In genomic region chr11:20754957-20755356, GRCh38 we compare ENCODE assay signal across 15 cellular contexts.
DNase-seq lines count a peak whose midpoint lies in the region; ATAC-seq and TF ChIP-seq lines count a peak whose summit lies in the region.
"Had no signal": no experiment of that assay in that cellular context is flagged by ENCODE, and none has a peak within 500 bp of the region (broad histone marks: within the 10 kb centered on the region; RNA-seq: fewer than 3 reads in every experiment).

No MANE protein-coding gene starts in this region.

- no peaks in the 10 kb centered on the region for H3K36me3 ChIP-seq in HCT116 (ENCODE audit: control insufficient read depth in 1 of 2, insufficient read depth in 2 of 2, low read length in 2 of 2)
- H3K36me3 ChIP-seq: ascending aorta, heart right ventricle, right atrium auricular region, tibial nerve had no signal

- POLR2A ChIA-PET in HCT116 (lab: Charles Lee): no interaction called here
- POLR2A ChIA-PET in CD4-positive, alpha-beta T cell (lab: Charles Lee): no interaction called here

- H3K9me3 Mint-ChIP-seq in CD4-positive, alpha-beta T cell: no peaks in the 10 kb centered on the region

- ATAC-seq in HCT116: peak; percentile 38; the same call in 1 of the 2 replicates
- no peak for ATAC-seq in CD4-positive, alpha-beta T cell (ENCODE audit: poor library complexity)
- ATAC-seq: heart right ventricle, mucosa of descending colon had no signal

- CTCF ChIA-PET in HCT116 (lab: Charles Lee): no interaction called here
- CTCF ChIA-PET in CD4-positive, alpha-beta T cell (lab: Charles Lee): no interaction called here

- intact Hi-C loops in HCT116 (cut with micrococcal nuclease): no loop called here
- intact Hi-C loops in CD4-positive, alpha-beta T cell (cut with DNase I, micrococcal nuclease): no loop called here

- H3K9me3 ChIP-seq in HCT116 (ENCODE audit: control insufficient read depth in 1 of 2, insufficient read depth in 1 of 2, low read depth in 1 of 2, low read length in 2 of 2): no peaks in the 10 kb centered on the region
- H3K9me3 ChIP-seq in CD4-positive, alpha-beta T cell (ENCODE audit: control insufficient read depth, low read length): no peaks in the 10 kb centered on the region
- H3K9me3 ChIP-seq: A549, ascending aorta, mucosa of descending colon, right atrium auricular region, tibial nerve had no signal

- H3K4me3 Mint-ChIP-seq in CD4-positive, alpha-beta T cell: no peak overlapping the region

- H4K20me1 ChIP-seq in HCT116 (ENCODE audit: insufficient read depth): no peaks in the 10 kb centered on the region

- no peaks in the 10 kb centered on the region for H3K4me1 ChIP-seq in HCT116 (ENCODE audit: control insufficient read depth in 1 of 2, insufficient read depth in 2 of 2, low read length in 2 of 2)
- H3K4me1 ChIP-seq: A549, ascending aorta, heart right ventricle, right atrium auricular region, tibial nerve had no signal

- DNase-seq in NCI-H2081 (lab: John Stamatoyannopoulos, UW) (peak; percentile 19 to 54), NCI-H2081 treated with DMSO at 0.1 percent for 48 hours (lab: John Stamatoyannopoulos, UW) (no peak), HCT116 (ENCODE audit: low read depth, low spot score) (no peak), NCI-H774 (lab: John Stamatoyannopoulos, UW) (peak; percentile 24), iris pigment epithelial cell (ENCODE audit: low read depth) (peak; percentile 0), anterior cingulate cortex (lab: John Stamatoyannopoulos, UW) (no peak)
- DNase-seq in CD4-positive, alpha-beta T cell: no peak
- no peak for DNase-seq in activated CD4-positive, alpha-beta T cell treated with anti-CD3 and anti-CD28 coated beads, Interleukin-2, amount 50 U/mL, for 4 hours
- DNase-seq: GF-D8, heart right ventricle, mucosa of descending colon had no signal

- no peaks in the 10 kb centered on the region for H3K9me2 ChIP-seq in HCT116 (ENCODE audit: insufficient read depth)

- no peak overlapping the region for H3K4me2 ChIP-seq in HCT116 (ENCODE audit: low read length)
- H3K4me2 ChIP-seq: A549 had no signal

- H3K4me3 ChIP-seq in HCT116 (replicated peaks in 1 of 2; ENCODE audit: low read depth in 1 of 2, low read length in 2 of 2): no peak overlapping the region
- H3K4me3 ChIP-seq: A549, ascending aorta, heart right ventricle, mucosa of descending colon, right atrium auricular region, tibial nerve had no signal

- no peak for TF ChIP-seq POLR2A in HCT116 (IDR thresholded peaks at IDR 0.05; ENCODE audit: borderline replicate concordance, extremely low read depth, insufficient read depth, insufficient read length)

- RAD21 ChIA-PET in HCT116 (lab: Charles Lee; ENCODE audit: low non-redundant PET in 1 of 2, low total read pairs in 2 of 2, uncharacterized antibody in 2 of 2, unreplicated experiment in 2 of 2): no interaction called here

- TF ChIP-seq CTCF in HCT116 (IDR thresholded peaks at IDR 0.05 in 2 of 3, conservative IDR thresholded peaks at IDR 0.05 in 1 of 3; ENCODE audit: borderline replicate concordance in 1 of 3, insufficient read depth in 1 of 3, low read depth in 2 of 3, low read length in 2 of 3): peak in 2 of 3 experiments; percentile 8 to 34; a peak in 2 of 6 replicates
- no peak for TF ChIP-seq CTCF in CD4-positive, alpha-beta T cell (IDR thresholded peaks at IDR 0.05)

- no peaks in the 10 kb centered on the region for H3K4me1 Mint-ChIP-seq in CD4-positive, alpha-beta T cell (ENCODE audit: low read depth)

- no peak overlapping the region for H3K27ac ChIP-seq in HCT116 (ENCODE audit: low read depth, low read length)
- no peak overlapping the region for H3K27ac ChIP-seq in CD4-positive, alpha-beta T cell (ENCODE audit: low read depth, low read length)
- H3K27ac ChIP-seq: A549, ascending aorta, heart right ventricle, right atrium auricular region, tibial nerve had no signal

- H2AFZ ChIP-seq in HCT116 (ENCODE audit: low read depth, low read length, poor library complexity, severe bottlenecking): no peak overlapping the region

- H3K27me3 ChIP-seq in HCT116 (ENCODE audit: insufficient read depth, low read length): no peaks in the 10 kb centered on the region
- H3K27me3 ChIP-seq in CD4-positive, alpha-beta T cell (ENCODE audit: control insufficient read depth, insufficient read depth, low read length): no peaks in the 10 kb centered on the region
- H3K27me3 ChIP-seq: ascending aorta, heart right ventricle, right atrium auricular region, tibial nerve had no signal

- no peaks in the 10 kb centered on the region for H3K27me3 Mint-ChIP-seq in CD4-positive, alpha-beta T cell

- H3K27ac Mint-ChIP-seq in CD4-positive, alpha-beta T cell: no peak overlapping the region

- no peak overlapping the region for H3K9ac ChIP-seq in HCT116 (ENCODE audit: low read length)

- H3K36me3 Mint-ChIP-seq in CD4-positive, alpha-beta T cell (ENCODE audit: low read depth): no peaks in the 10 kb centered on the region

- no peaks in the 10 kb centered on the region for H3K79me2 ChIP-seq in HCT116 (ENCODE audit: insufficient read depth, low read length)

- no TSS peak for BruUV-seq in HCT116 (replicated peaks; lab: Mats Ljungman, UMichigan)

- no peak for TF ChIP-seq RAD21 in HCT116 (IDR thresholded peaks at IDR 0.05; ENCODE audit: low read depth)

TF ChIP-seq in HCT116, 20 proteins besides CTCF, POLR2A, EP300 and RAD21:
- TF ChIP-seq REST (IDR thresholded peaks at IDR 0.05; ENCODE audit: low read depth) (no peak), ELF1 (IDR thresholded peaks at IDR 0.05; ENCODE audit: borderline replicate concordance, low read depth) (no peak), MAX (IDR thresholded peaks at IDR 0.05) (no peak), EGR1 (IDR thresholded peaks at IDR 0.05; ENCODE audit: low read depth) (no peak), YY1 (IDR thresholded peaks at IDR 0.05; ENCODE audit: extremely low read depth, insufficient replicate concordance, low read depth, low read length) (no peak), EZH2 (IDR thresholded peaks at IDR 0.05) (no peak), SRF (IDR thresholded peaks at IDR 0.05; ENCODE audit: low read depth) (no peak), ZBTB33 (IDR thresholded peaks at IDR 0.05; ENCODE audit: extremely low read depth, insufficient replicate concordance, low read length) (no peak), POLR2AphosphoS5 (IDR thresholded peaks at IDR 0.05; ENCODE audit: low read depth, low read length) (no peak), EZH2phosphoT487 (IDR thresholded peaks at IDR 0.05; ENCODE audit: borderline replicate concordance) (no peak), FOSL1 (IDR thresholded peaks at IDR 0.05; ENCODE audit: low read depth) (no peak), ATF3 (IDR thresholded peaks at IDR 0.05) (no peak), CEBPB (IDR thresholded peaks at IDR 0.05; ENCODE audit: low read depth) (no peak), SP1 (IDR thresholded peaks at IDR 0.05; ENCODE audit: low read depth) (no peak), TCF7L2 (IDR thresholded peaks at IDR 0.05; ENCODE audit: borderline replicate concordance, extremely low read depth, insufficient read depth, insufficient read length) (no peak), CBX3 (IDR thresholded peaks at IDR 0.05; ENCODE audit: low read depth) (no peak), SIN3A (IDR thresholded peaks at IDR 0.05; ENCODE audit: low read depth) (no peak)

Comparison
In these comparisons a context has a peak if more than half of its experiments do, and no peak if none do; other contexts are left out.
1. DNase-seq: peak in NCI-H2081 (2 of 2), NCI-H774 (single experiment) and iris pigment epithelial cell (single experiment); none in NCI-H2081 treated with DMSO at 0.1 percent for 48 hours (single experiment), HCT116 (single experiment), CD4-positive, alpha-beta T cell (0 of 10), anterior cingulate cortex (0 of 58) and activated CD4-positive, alpha-beta T cell treated with anti-CD3 and anti-CD28 coated beads, Interleukin-2, amount 50 U/mL, for 4 hours (0 of 2).